Comparison of ENCODE assay signal across 14 cellular contexts in genomic region chr9:137088121-137088520, GRCh38. TPM values are rescaled to one million over a fixed set of nuclear protein-coding genes. Genes with fewer than 3 reads are reported as not detected.
A peak's percentile ranks its signal among the peaks of the same experiment; 100 is the strongest.
DNase-seq lines count a peak whose midpoint lies in the region; ATAC-seq and TF ChIP-seq lines count a peak whose summit lies in the region.
"Had no signal": no experiment of that assay in that cellular context is flagged by ENCODE, and none has a peak within 500 bp of the region (broad histone marks: within the 10 kb centered on the region; RNA-seq: fewer than 3 reads in every experiment).

No MANE protein-coding gene starts in this region.

- peaks cover 3% of the 10 kb centered on the region for H3K27me3 Mint-ChIP-seq in activated CD4-positive, alpha-beta T cell treated with anti-CD3 and anti-CD28 coated beads, Interleukin-2, amount 10 ng/mL, durations not matched to agents 24 days and 14 days

- no peak for TF ChIP-seq POLR2A in breast epithelium (IDR thresholded peaks at IDR 0.05)

- H3K36me3 ChIP-seq in breast epithelium = no peaks in the 10 kb centered on the region
- peaks cover 11% of the 10 kb centered on the region for H3K36me3 ChIP-seq in neuron (ENCODE audit: insufficient read depth, low read length)
- H3K36me3 ChIP-seq in neuronal stem cell (replicated peaks in 1 of 2; ENCODE audit: control insufficient read depth in 2 of 2, insufficient read depth in 2 of 2, low read length in 2 of 2) = peaks cover 11 to 37% of the 10 kb centered on the region in 2 donors

- H3K36me3 Mint-ChIP-seq in activated CD4-positive, alpha-beta T cell treated with anti-CD3 and anti-CD28 coated beads, Interleukin-2, amount 10 ng/mL, durations not matched to agents 24 days and 14 days (ENCODE audit: low read depth) = peaks cover 25% of the 10 kb centered on the region

- no peak overlapping the region for H2AFZ ChIP-seq in neuron (ENCODE audit: low read depth, low read length)
- H2AFZ ChIP-seq in neuronal stem cell (ENCODE audit: low read length) = no peak overlapping the region

- no peak overlapping the region for H2BK120ac ChIP-seq in neuronal stem cell (ENCODE audit: low read depth, low read length)

- H3K4me2 ChIP-seq in neuronal stem cell (ENCODE audit: insufficient read depth, low read length, poor library complexity, severe bottlenecking) = no peak overlapping the region

- no CpG with 5 or more reads among the region's 5 CpGs for WGBS in neuronal stem cell (ENCODE audit: extremely low coverage in 2 of 2, insufficient read length in 2 of 2, insufficient replicate concordance in 1 of 2), 2 donors

- no peaks in the 10 kb centered on the region for H3K9me3 Mint-ChIP-seq in activated CD4-positive, alpha-beta T cell treated with anti-CD3 and anti-CD28 coated beads, Interleukin-2, amount 10 ng/mL, durations not matched to agents 24 days and 14 days

- no peak for TF ChIP-seq CTCF in breast epithelium (IDR thresholded peaks at IDR 0.05)
- no peak for TF ChIP-seq CTCF in foreskin keratinocyte (conservative IDR thresholded peaks at IDR 0.05)

- no peak overlapping the region for H3K4me3 ChIP-seq in breast epithelium
- H3K4me3 ChIP-seq in neuron (ENCODE audit: low read length) = peak overlapping the region; percentile 72
- peak overlapping the region in 1 of 2 donors; percentile 84 for H3K4me3 ChIP-seq in neuronal stem cell (ENCODE audit: low read length in 2 of 2)

- H2BK15ac ChIP-seq in neuronal stem cell (ENCODE audit: low read length) = no peak overlapping the region

- H2AK5ac ChIP-seq in neuronal stem cell (ENCODE audit: low read depth, low read length) = no peak overlapping the region

- peak overlapping the region; percentile 90 for H3K4me3 Mint-ChIP-seq in activated CD4-positive, alpha-beta T cell treated with anti-CD3 and anti-CD28 coated beads, Interleukin-2, amount 10 ng/mL, durations not matched to agents 24 days and 14 days

- H4K91ac ChIP-seq in neuronal stem cell (ENCODE audit: low read depth, low read length, poor library complexity) = no peak overlapping the region

- no peak overlapping the region for H2BK12ac ChIP-seq in neuronal stem cell (ENCODE audit: low read length)

- H4K8ac ChIP-seq in neuronal stem cell (ENCODE audit: low read depth, low read length) = no peak overlapping the region

- ATAC-seq in foreskin keratinocyte = no peak
- ATAC-seq in GM18873 (IDR thresholded peaks at IDR 0.05; ENCODE audit: low FRiP score, unreplicated experiment) = no peak

- no peak overlapping the region for H3K4ac ChIP-seq in neuronal stem cell (ENCODE audit: low read length)

- peaks cover 3% of the 10 kb centered on the region for H3K79me1 ChIP-seq in neuronal stem cell (ENCODE audit: low read depth, low read length)

- no peak overlapping the region for H3K9ac ChIP-seq in neuronal stem cell (ENCODE audit: low read depth, low read length, poor library complexity)

- peak overlapping the region; percentile 91 for H3K27ac Mint-ChIP-seq in activated CD4-positive, alpha-beta T cell treated with anti-CD3 and anti-CD28 coated beads, Interleukin-2, amount 10 ng/mL, durations not matched to agents 24 days and 14 days

- H3K23ac ChIP-seq in neuronal stem cell (ENCODE audit: low read depth, low read length, poor library complexity) = no peak overlapping the region

- H2BK5ac ChIP-seq in neuronal stem cell (ENCODE audit: low read length) = no peak overlapping the region

- intact Hi-C loops in activated CD4-positive, alpha-beta T cell treated with anti-CD3 and anti-CD28 coated beads, Interleukin-2, amount 10 ng/mL, durations not matched to agents 24 days and 14 days (cut with micrococcal nuclease) = no loop called here
- intact Hi-C loops in breast epithelium (cut with DNase I; ENCODE audit: low total_unique reads) = no loop called here

- no peak for DNase-seq in activated CD4-positive, alpha-beta T cell treated with anti-CD3 and anti-CD28 coated beads, Interleukin-2, amount 10 ng/mL, durations not matched to agents 24 days and 14 days
- no peak for DNase-seq in activated CD4-positive, alpha-beta T cell treated with anti-CD3 and anti-CD28 coated beads for 48 hours
- DNase-seq in NCI-H2171 treated with DMSO at 0.1 percent for 48 hours (lab: John Stamatoyannopoulos, UW) (peak; percentile 77), breast epithelium (ENCODE audit: low spot score in 2 of 2) (no peak), neuronal stem cell (ENCODE audit: low spot score) (no peak), foreskin keratinocyte (no peak)
- DNase-seq: activated gamma-delta T cell treated with Interleukin-2 at 50 U/mL for 16 hours, kidney, NCI-H146, retina, SW 1271 had no signal

- peaks cover 35% of the 10 kb centered on the region for H3K4me1 Mint-ChIP-seq in activated CD4-positive, alpha-beta T cell treated with anti-CD3 and anti-CD28 coated beads, Interleukin-2, amount 10 ng/mL, durations not matched to agents 24 days and 14 days

- no peak overlapping the region for H3K14ac ChIP-seq in neuronal stem cell (ENCODE audit: low read length)

- H3K27me3 ChIP-seq in breast epithelium (no peaks in the 10 kb centered on the region), neuron (ENCODE audit: insufficient read depth, low read length) (peaks cover 8% of the 10 kb centered on the region), neuronal stem cell (ENCODE audit: control insufficient read depth in 3 of 3, insufficient read depth in 3 of 3, low read depth in 1 of 3, low read length in 3 of 3) (peaks cover 2 to 19% (median 15%) of the 10 kb centered on the region in 3 experiments), foreskin keratinocyte (no peaks in the 10 kb centered on the region)

- H3K4me1 ChIP-seq in breast epithelium = peaks cover 3 to 14% of the 10 kb centered on the region in 2 donors
- H3K4me1 ChIP-seq in neuron (ENCODE audit: insufficient read depth, low read length) = peaks cover 20% of the 10 kb centered on the region
- peaks cover 10 to 20% of the 10 kb centered on the region in 2 donors for H3K4me1 ChIP-seq in neuronal stem cell (ENCODE audit: control insufficient read depth in 2 of 2, insufficient read depth in 1 of 2, low read depth in 1 of 2, low read length in 2 of 2)
- H3K4me1 ChIP-seq in foreskin keratinocyte = peaks cover 13% of the 10 kb centered on the region

- H3K27ac ChIP-seq in breast epithelium = peak overlapping the region; percentile 80 to 94
- no peak overlapping the region for H3K27ac ChIP-seq in neuronal stem cell (replicated peaks; ENCODE audit: low read length)
- no peak overlapping the region for H3K27ac ChIP-seq in foreskin keratinocyte

- no peak overlapping the region for H3K18ac ChIP-seq in neuronal stem cell (ENCODE audit: low read length)

- no peaks in the 10 kb centered on the region for H3K9me3 ChIP-seq in breast epithelium
- H3K9me3 ChIP-seq in neuron (ENCODE audit: low read length) = no peaks in the 10 kb centered on the region
- H3K9me3 ChIP-seq in neuronal stem cell (replicated peaks in 1 of 2; ENCODE audit: control insufficient read depth in 2 of 2, insufficient read depth in 1 of 2, low read depth in 1 of 2, low read length in 2 of 2) = no peaks in the 10 kb centered on the region

RNA-seq across cellular contexts. Expression of gene MAN1B1, which starts 1.3 kb away (rescaled TPM):
- 49.7 and 50.1 TPM in 2 replicates for total RNA-seq in activated CD4-positive, alpha-beta T cell treated with anti-CD3 and anti-CD28 coated beads, Interleukin-2, amount 10 ng/mL, durations not matched to agents 24 days and 14 days
- total RNA-seq in breast epithelium (10 to 100 TPM; 50.1 to 62.8 (median 50.8) TPM), foreskin keratinocyte (41.1 and 49.1 TPM in 2 replicates)
- 23.6 TPM for polyA plus RNA-seq in neuronal stem cell (2013, experiment 1 of 2)
- 22.2 TPM for polyA plus RNA-seq in neuronal stem cell (2013, experiment 2 of 2)
- polyA plus RNA-seq in foreskin keratinocyte = 38.5 and 49.2 TPM in 2 replicates

RNA-seq across cellular contexts. Expression of gene UAP1L1, which starts 10.8 kb away (rescaled TPM):
- total RNA-seq in activated CD4-positive, alpha-beta T cell treated with anti-CD3 and anti-CD28 coated beads, Interleukin-2, amount 10 ng/mL, durations not matched to agents 24 days and 14 days = 17.1 and 19.1 TPM in 2 replicates
- total RNA-seq in breast epithelium = 10 to 100 TPM in 1 of 3 donors, 1 to 10 TPM in 2; 6.7 to 12.0 (median 6.9) TPM
- polyA plus RNA-seq in neuronal stem cell (2013, experiment 1 of 2) = 0.17 TPM
- 0.19 TPM for polyA plus RNA-seq in neuronal stem cell (2013, experiment 2 of 2)
- total RNA-seq in foreskin keratinocyte = 5.6 and 6.2 TPM in 2 replicates
- 4.8 and 5.9 TPM in 2 replicates for polyA plus RNA-seq in foreskin keratinocyte

RNA-seq across cellular contexts. Expression of gene SAPCD2, which starts 17.8 kb away (rescaled TPM):
- total RNA-seq in activated CD4-positive, alpha-beta T cell treated with anti-CD3 and anti-CD28 coated beads, Interleukin-2, amount 10 ng/mL, durations not matched to agents 24 days and 14 days = 22.8 and 23.8 TPM in 2 replicates
- total RNA-seq in breast epithelium (1 to 10 TPM in 2 of 3 donors, under 1 TPM in 1; 0.96 to 2.9 (median 2.8) TPM), foreskin keratinocyte (4.8 and 5.2 TPM in 2 replicates)
- polyA plus RNA-seq in neuronal stem cell (2013, experiment 1 of 2) = 15.6 TPM
- polyA plus RNA-seq in neuronal stem cell (2013, experiment 2 of 2) = 16.0 TPM
- polyA plus RNA-seq in foreskin keratinocyte = 3.3 and 3.6 TPM in 2 replicates

RNA-seq across cellular contexts. Expression of gene DPP7, which starts 26.4 kb away (rescaled TPM):
- total RNA-seq in activated CD4-positive, alpha-beta T cell treated with anti-CD3 and anti-CD28 coated beads, Interleukin-2, amount 10 ng/mL, durations not matched to agents 24 days and 14 days = 365 and 375 TPM in 2 replicates
- 100 to 1,000 TPM; 115 to 137 (median 132) TPM for total RNA-seq in breast epithelium
- polyA plus RNA-seq in neuronal stem cell (2013, experiment 1 of 2) = 34.8 TPM
- polyA plus RNA-seq in neuronal stem cell (2013, experiment 2 of 2) = 32.9 TPM
- total RNA-seq in foreskin keratinocyte = 35.0 and 54.2 TPM in 2 replicates
- polyA plus RNA-seq in foreskin keratinocyte = 44.4 and 64.7 TPM in 2 replicates

RNA-seq across cellular contexts. Expression of gene ENTPD2, which starts 34.3 kb away (rescaled TPM):
- 0.21 TPM in 1 of 2 replicates, not detected in the other for total RNA-seq in activated CD4-positive, alpha-beta T cell treated with anti-CD3 and anti-CD28 coated beads, Interleukin-2, amount 10 ng/mL, durations not matched to agents 24 days and 14 days
- total RNA-seq in breast epithelium (1 to 10 TPM in 2 of 3 donors, under 1 TPM in 1; 0.16 to 6.7 (median 3.6) TPM), foreskin keratinocyte (0.56 and 0.75 TPM in 2 replicates)
- 0.01 TPM for polyA plus RNA-seq in neuronal stem cell (2013, experiment 1 of 2)
- polyA plus RNA-seq in neuronal stem cell (2013, experiment 2 of 2) = not detected
- 1.4 and 1.6 TPM in 2 replicates for polyA plus RNA-seq in foreskin keratinocyte
- polyA plus RNA-seq: BJ had no signal

Comparison
In these comparisons a context has a peak if more than half of its experiments do, and no peak if none do; other contexts are left out.
1. H3K27ac ChIP-seq: peak in breast epithelium (2 of 2); none in neuronal stem cell (single experiment) and foreskin keratinocyte (single experiment).